ENCODE assay signal across 8 cellular contexts in genomic region chr17:1488826-1489275, GRCh38. TPM values are rescaled to one million over a fixed set of nuclear protein-coding genes. Genes with fewer than 3 reads are reported as not detected.
DNase-seq lines count a peak whose midpoint lies in the region; ATAC-seq, FAIRE-seq and TF ChIP-seq lines count a peak whose summit lies in the region.
"Had no signal": no experiment of that assay in that cellular context is flagged by ENCODE, and none has a peak within 500 bp of the region (broad histone marks: within the 10 kb centered on the region; RNA-seq: fewer than 3 reads in every experiment).

No MANE protein-coding gene starts in this region.

- no peak overlapping the region for H3K27ac Mint-ChIP-seq in activated T-helper 2 cell treated with anti-CD3 and anti-CD28 coated beads, Interferon-gamma antibody, Interleukin-2, Interleukin-4, amounts not matched to agents 10 μg/mL and 5 μg/mL and 100 μg/mL, durations not matched to agents 14 hours and 24 hours and 36 hours
- H3K27ac Mint-ChIP-seq in stimulated activated naive B cell treated with anti-CD40 and anti-IgM and Interleukin-4, amounts not matched to agents 10 μg/mL and 1 μg/mL and 100 μg/mL, for 72 hours = peak overlapping the region; percentile 73

- peaks cover 4% of the 10 kb centered on the region for H3K27me3 ChIP-seq in HUES48 (ENCODE audit: control insufficient read depth, insufficient read depth, low read length)

- H3K4me3 ChIP-seq in HUES48 (ENCODE audit: low read depth, low read length) = peak overlapping the region; percentile 69; the same call in 1 of the 2 replicates
- peak overlapping the region; percentile 54 to 61 for H3K4me3 ChIP-seq in kidney (ENCODE audit: low read length in 2 of 2)

- no peak for FAIRE-seq in kidney (lab: Jason Lieb, UNC)

- no peak for DNase-seq in activated T-helper 2 cell treated with anti-CD3 and anti-CD28 coated beads, Interferon-gamma antibody, Interleukin-2, Interleukin-4, amounts not matched to agents 10 μg/mL and 5 μg/mL and 100 μg/mL, durations not matched to agents 14 hours and 24 hours and 36 hours (ENCODE audit: low spot score)
- DNase-seq in kidney (no peak), NCI-H82 treated with DMSO at 0.1 percent for 48 hours (lab: John Stamatoyannopoulos, UW; ENCODE audit: unreplicated experiment) (no peak)
- DNase-seq in stimulated activated naive B cell treated with anti-CD40 and anti-IgM and Interleukin-4, amounts not matched to agents 10 μg/mL and 1 μg/mL and 100 μg/mL, for 72 hours = no peak
- DNase-seq: activated CD4-positive, CD25-positive, alpha-beta regulatory T cell treated with anti-CD3 and anti-CD28 coated beads, Interleukin-2, amount 50 U/mL, for 72 hours had no signal

- peak overlapping the region; percentile 68 for H3K27ac ChIP-seq in HUES48 (ENCODE audit: low read depth, low read length)
- peak overlapping the region; percentile 83 to 93 for H3K27ac ChIP-seq in kidney (ENCODE audit: low read depth in 2 of 2, low read length in 2 of 2)

- H3K9ac ChIP-seq in HUES48 (ENCODE audit: low read depth, low read length) = no peak overlapping the region
- H3K9ac ChIP-seq in kidney (ENCODE audit: low read length in 2 of 2) = peak overlapping the region; percentile 49 to 70

- H3K4me1 Mint-ChIP-seq in activated T-helper 2 cell treated with anti-CD3 and anti-CD28 coated beads, Interferon-gamma antibody, Interleukin-2, Interleukin-4, amounts not matched to agents 10 μg/mL and 5 μg/mL and 100 μg/mL, durations not matched to agents 14 hours and 24 hours and 36 hours (ENCODE audit: low read depth) = peaks cover 23% of the 10 kb centered on the region
- peaks cover 40 to 76% of the 10 kb centered on the region in 2 donors for H3K4me1 Mint-ChIP-seq in stimulated activated naive B cell treated with anti-CD40 and anti-IgM and Interleukin-4, amounts not matched to agents 10 μg/mL and 1 μg/mL and 100 μg/mL, for 72 hours

- intact Hi-C loops in activated T-helper 2 cell treated with anti-CD3 and anti-CD28 coated beads, Interferon-gamma antibody, Interleukin-2, Interleukin-4, amounts not matched to agents 10 μg/mL and 5 μg/mL and 100 μg/mL, durations not matched to agents 14 hours and 24 hours and 36 hours (cut with micrococcal nuclease) = loop anchor here (1.0 kb wide), 1 partner anchor 27 kb away; the partner anchor contains the start of gene INPP5K
- intact Hi-C loops in kidney (cut with DNase I) = no loop called here

- peaks cover 8% of the 10 kb centered on the region for H3K36me3 Mint-ChIP-seq in activated T-helper 2 cell treated with anti-CD3 and anti-CD28 coated beads, Interferon-gamma antibody, Interleukin-2, Interleukin-4, amounts not matched to agents 10 μg/mL and 5 μg/mL and 100 μg/mL, durations not matched to agents 14 hours and 24 hours and 36 hours (ENCODE audit: low read depth)
- peaks cover 8 to 16% of the 10 kb centered on the region in 2 donors for H3K36me3 Mint-ChIP-seq in stimulated activated naive B cell treated with anti-CD40 and anti-IgM and Interleukin-4, amounts not matched to agents 10 μg/mL and 1 μg/mL and 100 μg/mL, for 72 hours

- no peak for TF ChIP-seq CTCF in kidney (IDR thresholded peaks at IDR 0.05; ENCODE audit: borderline replicate concordance, extremely low read depth, insufficient read depth)

- H3K9me3 ChIP-seq in HUES48 (ENCODE audit: control insufficient read depth, insufficient read depth, low read length) (no peaks in the 10 kb centered on the region), kidney (ENCODE audit: control insufficient read depth in 1 of 2, low read length in 2 of 2) (no peaks in the 10 kb centered on the region)

- ATAC-seq in stimulated activated naive B cell treated with anti-CD40 and anti-IgM and Interleukin-4, amounts not matched to agents 10 μg/mL and 1 μg/mL and 100 μg/mL, for 72 hours (replicated peaks) = no peak
- no peak for ATAC-seq in GM21360 (IDR thresholded peaks at IDR 0.05; ENCODE audit: unreplicated experiment)
- ATAC-seq in HG03039 (IDR thresholded peaks at IDR 0.05; ENCODE audit: unreplicated experiment) = no peak

- H3K9me3 Mint-ChIP-seq in activated T-helper 2 cell treated with anti-CD3 and anti-CD28 coated beads, Interferon-gamma antibody, Interleukin-2, Interleukin-4, amounts not matched to agents 10 μg/mL and 5 μg/mL and 100 μg/mL, durations not matched to agents 14 hours and 24 hours and 36 hours = no peaks in the 10 kb centered on the region
- H3K9me3 Mint-ChIP-seq in stimulated activated naive B cell treated with anti-CD40 and anti-IgM and Interleukin-4, amounts not matched to agents 10 μg/mL and 1 μg/mL and 100 μg/mL, for 72 hours = no peaks in the 10 kb centered on the region

- H3K27me3 Mint-ChIP-seq in activated T-helper 2 cell treated with anti-CD3 and anti-CD28 coated beads, Interferon-gamma antibody, Interleukin-2, Interleukin-4, amounts not matched to agents 10 μg/mL and 5 μg/mL and 100 μg/mL, durations not matched to agents 14 hours and 24 hours and 36 hours (ENCODE audit: low read depth) = no peaks in the 10 kb centered on the region
- no peaks in the 10 kb centered on the region for H3K27me3 Mint-ChIP-seq in stimulated activated naive B cell treated with anti-CD40 and anti-IgM and Interleukin-4, amounts not matched to agents 10 μg/mL and 1 μg/mL and 100 μg/mL, for 72 hours

- H3K4me1 ChIP-seq in HUES48 (ENCODE audit: control insufficient read depth, insufficient read depth, low read length) (peaks cover 10% of the 10 kb centered on the region; the same call in 1 of the 2 replicates), kidney (ENCODE audit: control insufficient read depth in 1 of 2, insufficient read depth in 1 of 2, low read depth in 1 of 2, low read length in 2 of 2) (peaks cover 0 to 30% of the 10 kb centered on the region in 2 donors)

- H3K4me3 Mint-ChIP-seq in activated T-helper 2 cell treated with anti-CD3 and anti-CD28 coated beads, Interferon-gamma antibody, Interleukin-2, Interleukin-4, amounts not matched to agents 10 μg/mL and 5 μg/mL and 100 μg/mL, durations not matched to agents 14 hours and 24 hours and 36 hours (ENCODE audit: low read depth) = peak overlapping the region; percentile 84
- H3K4me3 Mint-ChIP-seq in stimulated activated naive B cell treated with anti-CD40 and anti-IgM and Interleukin-4, amounts not matched to agents 10 μg/mL and 1 μg/mL and 100 μg/mL, for 72 hours = peak overlapping the region in 1 of 2 donors; percentile 89

- H3K36me3 ChIP-seq in HUES48 (ENCODE audit: control insufficient read depth, insufficient read depth, low read length) (no peaks in the 10 kb centered on the region), kidney (ENCODE audit: control insufficient read depth in 1 of 2, insufficient read depth in 2 of 2, low read length in 2 of 2) (no peaks in the 10 kb centered on the region)

RNA-seq across cellular contexts. Expression of gene MYO1C, which starts 3.6 kb away (rescaled TPM):
- total RNA-seq in activated T-helper 2 cell treated with anti-CD3 and anti-CD28 coated beads, Interferon-gamma antibody, Interleukin-2, Interleukin-4, amounts not matched to agents 10 μg/mL and 5 μg/mL and 100 μg/mL, durations not matched to agents 14 hours and 24 hours and 36 hours = 54.3 and 55.1 TPM in 2 replicates
- 225 TPM for total RNA-seq in kidney
- polyA plus RNA-seq in kidney (ENCODE audit: insufficient read depth, low read depth, low replicate concordance) = 62.7 TPM

RNA-seq across cellular contexts. Expression of gene INPP5K, which starts 27.6 kb away (rescaled TPM):
- total RNA-seq in activated T-helper 2 cell treated with anti-CD3 and anti-CD28 coated beads, Interferon-gamma antibody, Interleukin-2, Interleukin-4, amounts not matched to agents 10 μg/mL and 5 μg/mL and 100 μg/mL, durations not matched to agents 14 hours and 24 hours and 36 hours = 26.2 and 31.0 TPM in 2 replicates
- total RNA-seq in kidney = 46.2 TPM
- polyA plus RNA-seq in kidney (ENCODE audit: insufficient read depth, low read depth, low replicate concordance) = 36.1 TPM

RNA-seq across cellular contexts. Expression of gene CRK, which starts 32.8 kb away (rescaled TPM):
- total RNA-seq in activated T-helper 2 cell treated with anti-CD3 and anti-CD28 coated beads, Interferon-gamma antibody, Interleukin-2, Interleukin-4, amounts not matched to agents 10 μg/mL and 5 μg/mL and 100 μg/mL, durations not matched to agents 14 hours and 24 hours and 36 hours = 22.2 and 22.6 TPM in 2 replicates
- total RNA-seq in kidney = 61.3 TPM
- 26.8 TPM for polyA plus RNA-seq in kidney (ENCODE audit: insufficient read depth, low read depth, low replicate concordance)
